In the genomic region with DNA sequence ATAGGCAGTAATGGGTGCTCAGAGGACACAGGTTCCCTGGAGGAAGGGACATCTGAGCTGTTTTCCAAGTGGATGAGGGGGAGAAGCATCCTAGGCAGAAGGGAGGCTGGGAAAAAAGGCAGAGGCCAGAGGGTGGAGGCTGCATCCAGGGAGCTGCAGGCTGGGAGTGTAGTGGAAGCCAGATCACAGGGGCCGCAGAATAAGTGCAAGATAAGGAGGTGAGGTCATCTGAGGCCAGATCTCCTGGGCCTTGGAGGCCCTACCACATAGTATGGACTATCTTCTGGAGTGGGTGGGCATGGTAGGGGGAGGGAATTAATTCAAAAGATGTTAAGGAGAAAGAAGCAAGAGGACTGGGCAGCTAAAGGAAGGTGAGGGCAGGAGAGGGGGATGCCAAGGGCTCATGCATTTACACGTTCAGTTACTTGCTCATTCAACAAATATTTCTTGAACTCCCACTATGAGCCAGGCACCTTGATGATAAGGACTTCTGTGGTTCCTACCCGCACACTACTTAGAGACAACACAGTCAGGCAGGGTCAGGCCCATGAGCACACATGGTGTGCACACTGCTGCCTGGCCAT, we compare ENCODE assay signal across 1 cellular context.
TF ChIP-seq lines count a peak whose summit lies in the region.

No MANE protein-coding gene starts in this region.

TF ChIP-seq in K562, 482 proteins besides CTCF, POLR2A, EP300 and RAD21 (continues in another document):
- TF ChIP-seq HES1 (IDR thresholded peaks at IDR 0.05; ENCODE audit: low read depth) (peak; percentile 27), NR2C2 (CRISPR knock-in tag; IDR thresholded peaks at IDR 0.05) (no peak), NR2C2 (tag; IDR thresholded peaks at IDR 0.05) (peak; percentile 39; the same call in 1 of the 2 replicates), MTA1 (IDR thresholded peaks at IDR 0.05; ENCODE audit: borderline replicate concordance) (peak; percentile 73; the same call in 1 of the 2 replicates), TCF3 (CRISPR knock-in tag; IDR thresholded peaks at IDR 0.05) (peak; percentile 62), E2F5 (CRISPR knock-in tag; IDR thresholded peaks at IDR 0.05) (0 out of 2 replicates have a peak, but pooled peaks have one; percentile 59), ATF7 (IDR thresholded peaks at IDR 0.05) (peak; percentile 84), ZNF449 (CRISPR knock-in tag; IDR thresholded peaks at IDR 0.05) (no peak), SRF (CRISPR knock-in tag; IDR thresholded peaks at IDR 0.05) (no peak), JUND (IDR thresholded peaks at IDR 0.05; ENCODE audit: borderline replicate concordance, low read depth, low read length) (peak; percentile 68), JUND (tag; IDR thresholded peaks at IDR 0.05; ENCODE audit: borderline replicate concordance, low read depth, low read length) (peak; percentile 88; the same call in 2 of the 3 replicates), CREM (IDR thresholded peaks at IDR 0.05; ENCODE audit: low read depth) (peak; percentile 27; the same call in 1 of the 2 replicates), ZKSCAN1 (IDR thresholded peaks at IDR 0.05; ENCODE audit: low read depth, low read length) (peak; percentile 92), BACH1 (tag; IDR thresholded peaks at IDR 0.05) (no peak), CTBP1 (IDR thresholded peaks at IDR 0.05; ENCODE audit: borderline replicate concordance) (peak; percentile 36; the same call in 1 of the 2 replicates), TEAD1 (CRISPR knock-in tag; IDR thresholded peaks at IDR 0.05) (peak in 1 of 2 experiments; percentile 84; a peak in 2 of 4 replicates), NCOA1 (IDR thresholded peaks at IDR 0.05; ENCODE audit: low read depth) (peak; percentile 22; the same call in 1 of the 2 replicates), TCF7L2 (IDR thresholded peaks at IDR 0.05; ENCODE audit: low read depth, low read length) (peak; percentile 46; the same call in 1 of the 2 replicates), NCOR1 (IDR thresholded peaks at IDR 0.05) (peak; percentile 34; the same call in 1 of the 2 replicates), TEAD4 (IDR thresholded peaks at IDR 0.05; ENCODE audit: low read length) (peak; percentile 61; the same call in 1 of the 2 replicates), TEAD4 (CRISPR knock-in tag; IDR thresholded peaks at IDR 0.05; ENCODE audit: borderline replicate concordance) (no peak), SMARCE1 (IDR thresholded peaks at IDR 0.05) (peak; percentile 86; the same call in 1 of the 2 replicates), HDAC1 (IDR thresholded peaks at IDR 0.05) (0 out of 4 replicates have a peak, but pooled peaks of 1 of the 2 experiments have one; percentile 37), ZFP91 (CRISPR knock-in tag; IDR thresholded peaks at IDR 0.05) (no peak), SMARCA4 (IDR thresholded peaks at IDR 0.05) (peak; percentile 70), ESRRA (IDR thresholded peaks at IDR 0.05; ENCODE audit: borderline replicate concordance, low read depth) (peak; percentile 32; the same call in 1 of the 2 replicates), TBP (optimal IDR thresholded peaks at IDR 0.05; ENCODE audit: low read depth, low read length) (peak; percentile 25), PPARD (CRISPR knock-in tag; IDR thresholded peaks at IDR 0.05) (no peak), SP1 (CRISPR knock-in tag; IDR thresholded peaks at IDR 0.05) (peak; percentile 39; the same call in 1 of the 2 replicates), FOSL1 (tag; conservative IDR thresholded peaks at IDR 0.05) (peak; percentile 88), VEZF1 (CRISPR knock-in tag; IDR thresholded peaks at IDR 0.05) (peak; percentile 27; the same call in 1 of the 2 replicates), THAP7 (CRISPR knock-in tag; IDR thresholded peaks at IDR 0.05) (no peak), MYC (IDR thresholded peaks at IDR 0.05; ENCODE audit: low read depth, low read length) (no peak), MYC (CRISPR knock-in tag; IDR thresholded peaks at IDR 0.05; ENCODE audit: borderline replicate concordance, low read depth) (no peak), ADNP (tag; IDR thresholded peaks at IDR 0.05) (no peak), CREB1 (IDR thresholded peaks at IDR 0.05) (no peak), CREB1 (CRISPR knock-in tag; IDR thresholded peaks at IDR 0.05) (no peak), TCF7 (IDR thresholded peaks at IDR 0.05; ENCODE audit: borderline replicate concordance) (peak; percentile 84; the same call in 1 of the 2 replicates), CREB3L1 (IDR thresholded peaks at IDR 0.05; ENCODE audit: borderline replicate concordance, low read depth) (no peak), CBFA2T3 (IDR thresholded peaks at IDR 0.05) (peak; percentile 31)
- TF ChIP-seq, protein P1, sequence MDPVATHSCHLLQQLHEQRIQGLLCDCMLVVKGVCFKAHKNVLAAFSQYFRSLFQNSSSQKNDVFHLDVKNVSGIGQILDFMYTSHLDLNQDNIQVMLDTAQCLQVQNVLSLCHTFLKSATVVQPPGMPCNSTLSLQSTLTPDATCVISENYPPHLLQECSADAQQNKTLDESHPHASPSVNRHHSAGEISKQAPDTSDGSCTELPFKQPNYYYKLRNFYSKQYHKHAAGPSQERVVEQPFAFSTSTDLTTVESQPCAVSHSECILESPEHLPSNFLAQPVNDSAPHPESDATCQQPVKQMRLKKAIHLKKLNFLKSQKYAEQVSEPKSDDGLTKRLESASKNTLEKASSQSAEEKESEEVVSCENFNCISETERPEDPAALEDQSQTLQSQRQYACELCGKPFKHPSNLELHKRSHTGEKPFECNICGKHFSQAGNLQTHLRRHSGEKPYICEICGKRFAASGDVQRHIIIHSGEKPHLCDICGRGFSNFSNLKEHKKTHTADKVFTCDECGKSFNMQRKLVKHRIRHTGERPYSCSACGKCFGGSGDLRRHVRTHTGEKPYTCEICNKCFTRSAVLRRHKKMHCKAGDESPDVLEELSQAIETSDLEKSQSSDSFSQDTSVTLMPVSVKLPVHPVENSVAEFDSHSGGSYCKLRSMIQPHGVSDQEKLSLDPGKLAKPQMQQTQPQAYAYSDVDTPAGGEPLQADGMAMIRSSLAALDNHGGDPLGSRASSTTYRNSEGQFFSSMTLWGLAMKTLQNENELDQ (CRISPR knock-in tag; IDR thresholded peaks at IDR 0.05; ENCODE audit: borderline replicate concordance), result no peak
- TF ChIP-seq, protein P2, sequence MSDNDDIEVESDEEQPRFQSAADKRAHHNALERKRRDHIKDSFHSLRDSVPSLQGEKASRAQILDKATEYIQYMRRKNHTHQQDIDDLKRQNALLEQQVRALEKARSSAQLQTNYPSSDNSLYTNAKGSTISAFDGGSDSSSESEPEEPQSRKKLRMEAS (CRISPR knock-in tag; IDR thresholded peaks at IDR 0.05), result peak; percentile 75
- TF ChIP-seq, protein P3, sequence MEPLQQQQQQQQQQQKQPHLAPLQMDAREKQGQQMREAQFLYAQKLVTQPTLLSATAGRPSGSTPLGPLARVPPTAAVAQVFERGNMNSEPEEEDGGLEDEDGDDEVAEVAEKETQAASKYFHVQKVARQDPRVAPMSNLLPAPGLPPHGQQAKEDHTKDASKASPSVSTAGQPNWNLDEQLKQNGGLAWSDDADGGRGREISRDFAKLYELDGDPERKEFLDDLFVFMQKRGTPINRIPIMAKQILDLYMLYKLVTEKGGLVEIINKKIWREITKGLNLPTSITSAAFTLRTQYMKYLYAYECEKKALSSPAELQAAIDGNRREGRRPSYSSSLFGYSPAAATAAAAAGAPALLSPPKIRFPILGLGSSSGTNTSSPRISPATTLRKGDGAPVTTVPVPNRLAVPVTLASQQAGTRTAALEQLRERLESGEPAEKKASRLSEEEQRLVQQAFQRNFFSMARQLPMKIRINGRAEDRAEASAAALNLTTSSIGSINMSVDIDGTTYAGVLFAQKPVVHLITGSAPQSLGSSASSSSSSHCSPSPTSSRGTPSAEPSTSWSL (CRISPR knock-in tag; IDR thresholded peaks at IDR 0.05; ENCODE audit: borderline replicate concordance), result no peak
- TF ChIP-seq, protein P4, sequence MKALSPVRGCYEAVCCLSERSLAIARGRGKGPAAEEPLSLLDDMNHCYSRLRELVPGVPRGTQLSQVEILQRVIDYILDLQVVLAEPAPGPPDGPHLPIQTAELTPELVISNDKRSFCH (CRISPR knock-in tag; IDR thresholded peaks at IDR 0.05), result no peak
- TF ChIP-seq, protein P4 (tag; IDR thresholded peaks at IDR 0.05), result 0 out of 2 replicates have a peak, but pooled peaks have one; percentile 16
